Comparison of ENCODE assay signal across 11 cellular contexts in the genomic region with DNA sequence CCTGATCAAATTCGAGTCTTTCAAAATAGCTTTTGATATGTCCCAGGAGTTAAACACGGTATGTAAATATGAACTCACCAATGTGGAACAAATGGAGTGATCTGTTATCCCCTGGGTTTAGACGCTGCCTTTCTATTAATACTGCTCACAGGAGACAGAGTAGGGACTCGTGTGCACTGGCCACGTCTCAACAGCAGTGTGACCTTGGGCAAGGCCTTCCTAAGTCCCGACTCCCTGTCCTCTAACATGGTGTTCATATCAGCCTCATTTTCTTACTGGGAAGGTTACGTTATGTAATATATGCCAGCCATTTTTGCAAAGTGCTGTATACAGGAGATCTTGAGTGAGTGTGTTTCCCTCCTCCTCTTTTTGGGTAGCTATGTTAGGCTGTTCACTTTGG. TPM values are rescaled to one million over a fixed set of nuclear protein-coding genes. Genes with fewer than 3 reads are reported as not detected.
DNase-seq lines count a peak whose midpoint lies in the region; ATAC-seq and TF ChIP-seq lines count a peak whose summit lies in the region.
"Had no signal": no experiment of that assay in that cellular context is flagged by ENCODE, and none has a peak within 500 bp of the region (broad histone marks: within the 10 kb centered on the region; RNA-seq: fewer than 3 reads in every experiment).

No MANE protein-coding gene starts in this region.

- intact Hi-C loops in MCF 10A (cut with micrococcal nuclease), result no loop called here
- intact Hi-C loops in breast epithelium (cut with DNase I; ENCODE audit: low total_unique reads), result no loop called here
- intact Hi-C loops in stomach (cut with DNase I; ENCODE audit: low total_unique reads), result no loop called here
- intact Hi-C loops in prostate gland (cut with DNase I), result loop anchor here (10.0 kb wide), 1 partner anchor 363 kb away; no protein-coding TSS in a partner anchor

- CTCF ChIA-PET in MCF 10A (lab: Yijun Ruan, JAX), result interaction anchor here (0.6 to 1.2 kb wide), 2 partner anchors 12 to 724 kb away, joined by 3 to 5 read pairs; no protein-coding TSS in a partner anchor

- peaks cover 26% of the 10 kb centered on the region for H3K36me3 Mint-ChIP-seq in MCF 10A (ENCODE audit: insufficient read depth, unreplicated experiment)
- peaks cover 63% of the 10 kb centered on the region for H3K36me3 Mint-ChIP-seq in activated T-helper 17 cell treated with anti-CD3 and anti-CD28 coated beads, Interleukin-2, amount 50 U/mL, for 72 hours (ENCODE audit: low read depth)

- peaks cover 36% of the 10 kb centered on the region for H3K4me1 Mint-ChIP-seq in MCF 10A (ENCODE audit: insufficient read depth, unreplicated experiment)
- peaks cover 53% of the 10 kb centered on the region for H3K4me1 Mint-ChIP-seq in activated T-helper 17 cell treated with anti-CD3 and anti-CD28 coated beads, Interleukin-2, amount 50 U/mL, for 72 hours

- POLR2A ChIA-PET in MCF 10A (lab: Yijun Ruan, JAX), result interaction anchor here (0.5 to 11.5 kb wide), 10 partner anchors 9 to 240 kb away, joined by 3 to 217 read pairs (median 4); a partner anchor contains a TSS

- no peak for TF ChIP-seq CTCF in MCF 10A (IDR thresholded peaks at IDR 0.05; ENCODE audit: unreplicated experiment)
- no peak for TF ChIP-seq CTCF in breast epithelium (IDR thresholded peaks at IDR 0.05)
- TF ChIP-seq CTCF in stomach (IDR thresholded peaks at IDR 0.05), result no peak
- no peak for TF ChIP-seq CTCF in prostate gland (IDR thresholded peaks at IDR 0.05)

- H3K27ac ChIP-seq in breast epithelium (no peak overlapping the region), iPS-20b (ENCODE audit: low read length) (no peak overlapping the region), stomach (peak overlapping the region; percentile 42 to 99 (median 98)), prostate gland (no peak overlapping the region)
- H3K27ac ChIP-seq: WERI-Rb-1 had no signal

- H3K4me3 ChIP-seq in breast epithelium (peak overlapping the region in 1 of 3 donors; percentile 93), iPS-20b (ENCODE audit: low read length) (peak overlapping the region; percentile 97; the same call in 1 of the 2 replicates), stomach (peak overlapping the region in 3 of 4 donors; percentile 77 to 99 (median 94)), prostate gland (no peak overlapping the region)

- H3K27ac Mint-ChIP-seq in MCF 10A (ENCODE audit: low read depth, unreplicated experiment), result peak overlapping the region; percentile 95
- H3K27ac Mint-ChIP-seq in activated T-helper 17 cell treated with anti-CD3 and anti-CD28 coated beads, Interleukin-2, amount 50 U/mL, for 72 hours, result peak overlapping the region; percentile 97

- no peak for ATAC-seq in activated T-helper 17 cell treated with anti-CD3 and anti-CD28 coated beads, Interleukin-2, amount 50 U/mL, for 72 hours (replicated peaks)
- no peak for ATAC-seq in HG03571 (IDR thresholded peaks at IDR 0.05; ENCODE audit: unreplicated experiment)

- peak overlapping the region; percentile 99 for H3K4me3 Mint-ChIP-seq in MCF 10A (ENCODE audit: unreplicated experiment)
- peak overlapping the region; percentile 99 for H3K4me3 Mint-ChIP-seq in activated T-helper 17 cell treated with anti-CD3 and anti-CD28 coated beads, Interleukin-2, amount 50 U/mL, for 72 hours

- H3K9ac ChIP-seq in iPS-20b (ENCODE audit: low read depth, low read length), result no peak overlapping the region

- DNase-seq in MCF 10A (ENCODE audit: unreplicated experiment), result no peak
- DNase-seq in breast epithelium (ENCODE audit: low spot score in 2 of 2), result no peak
- no peak for DNase-seq in stomach
- DNase-seq in NCI-H2227 treated with DMSO at 0.1 percent for 48 hours (lab: John Stamatoyannopoulos, UW), result no peak
- DNase-seq in prostate gland (ENCODE audit: low spot score), result no peak
- DNase-seq: NCI-H1930, WERI-Rb-1 had no signal

- peaks cover 0 to 5% of the 10 kb centered on the region in 2 donors for H3K4me1 ChIP-seq in breast epithelium
- peaks cover 8% of the 10 kb centered on the region for H3K4me1 ChIP-seq in iPS-20b (ENCODE audit: insufficient read depth, low read length)
- H3K4me1 ChIP-seq in stomach, result peaks cover 41 to 86% (median 52%) of the 10 kb centered on the region in 4 donors
- H3K4me1 ChIP-seq in prostate gland (replicated peaks), result peaks cover 13% of the 10 kb centered on the region

- no peak for TF ChIP-seq EP300 in stomach (IDR thresholded peaks at IDR 0.05)

- no peaks in the 10 kb centered on the region for H3K9me3 Mint-ChIP-seq in MCF 10A (ENCODE audit: unreplicated experiment)
- H3K9me3 Mint-ChIP-seq in activated T-helper 17 cell treated with anti-CD3 and anti-CD28 coated beads, Interleukin-2, amount 50 U/mL, for 72 hours, result no peaks in the 10 kb centered on the region

- H3K36me3 ChIP-seq in breast epithelium (no peaks in the 10 kb centered on the region), iPS-20b (ENCODE audit: insufficient read depth, low read depth, low read length) (peaks cover 19% of the 10 kb centered on the region), stomach (peaks cover 0 to 17% (median 10%) of the 10 kb centered on the region in 4 donors), prostate gland (no peaks in the 10 kb centered on the region)

- no peaks in the 10 kb centered on the region for H3K27me3 Mint-ChIP-seq in MCF 10A (ENCODE audit: insufficient read depth, unreplicated experiment)
- H3K27me3 Mint-ChIP-seq in activated T-helper 17 cell treated with anti-CD3 and anti-CD28 coated beads, Interleukin-2, amount 50 U/mL, for 72 hours, result no peaks in the 10 kb centered on the region

- no peaks in the 10 kb centered on the region for H3K27me3 ChIP-seq in breast epithelium
- no peaks in the 10 kb centered on the region for H3K27me3 ChIP-seq in iPS-20b (ENCODE audit: insufficient read depth, low read length)
- no peaks in the 10 kb centered on the region for H3K27me3 ChIP-seq in stomach
- no peaks in the 10 kb centered on the region for H3K27me3 ChIP-seq in prostate gland (replicated peaks; ENCODE audit: insufficient read depth)

- no peak for TF ChIP-seq POLR2A in breast epithelium (IDR thresholded peaks at IDR 0.05)
- no peak for TF ChIP-seq POLR2A in stomach (IDR thresholded peaks at IDR 0.05)
- no peak for TF ChIP-seq POLR2A in prostate gland (IDR thresholded peaks at IDR 0.05)

- BruUV-seq in MCF 10A (replicated peaks; lab: Mats Ljungman, UMichigan), result no TSS peak

- 31 to 58% (median 35%) methylated on average over 7 of the region's 7 CpGs for WGBS in stomach, 5 donors
- 66% methylated on average over 7 of the region's 7 CpGs for WGBS in prostate gland

- no peaks in the 10 kb centered on the region for H3K9me3 ChIP-seq in breast epithelium
- H3K9me3 ChIP-seq in iPS-20b (ENCODE audit: insufficient read depth, low read depth, low read length), result no peaks in the 10 kb centered on the region
- H3K9me3 ChIP-seq in stomach, result no peaks in the 10 kb centered on the region
- H3K9me3 ChIP-seq in prostate gland, result no peaks in the 10 kb centered on the region

RNA-seq across cellular contexts. Expression of a gene that starts 1.8 kb away (rescaled TPM):
- total RNA-seq in MCF 10A (2022) (14.2 and 18.2 TPM in 2 replicates), breast epithelium (10 to 100 TPM; 13.9 to 18.0 (median 14.4) TPM), stomach (100 to 1,000 TPM in 1 of 5 donors, 10 to 100 TPM in 4; 11.9 to 165 (median 18.0) TPM), prostate gland (10 to 100 TPM; 11.9 to 22.8 TPM)
- total RNA-seq in activated T-helper 17 cell treated with anti-CD3 and anti-CD28 coated beads, Interleukin-2, amount 50 U/mL, for 72 hours, result 10 to 100 TPM; 23.8 to 31.3 TPM
- 1 to 10 TPM; 5.3 to 5.7 (median 5.3) TPM for polyA plus RNA-seq in stomach

RNA-seq across cellular contexts. Expression of a gene that starts 9.1 kb away (rescaled TPM):
- total RNA-seq in MCF 10A (2022) (22.2 and 25.1 TPM in 2 replicates), breast epithelium (10 to 100 TPM; 26.2 to 48.4 (median 45.1) TPM), stomach (10 to 100 TPM; 18.4 to 79.1 (median 21.6) TPM), prostate gland (10 to 100 TPM; 30.9 to 36.8 TPM)
- total RNA-seq in activated T-helper 17 cell treated with anti-CD3 and anti-CD28 coated beads, Interleukin-2, amount 50 U/mL, for 72 hours, result 10 to 100 TPM; 59.0 to 87.9 TPM
- 10 to 100 TPM; 31.6 to 76.5 (median 54.7) TPM for polyA plus RNA-seq in stomach

RNA-seq across cellular contexts. Expression of a gene that starts 32.4 kb away (rescaled TPM):
- total RNA-seq in MCF 10A (2022) (not detected in 2 replicates), breast epithelium (not detected), stomach (1 to 10 TPM in 1 of 5 donors, not detected in 4; 2.9 TPM), prostate gland (not detected)
- under 1 TPM in 1 of 2 donors, not detected in 1; 0.26 TPM for total RNA-seq in activated T-helper 17 cell treated with anti-CD3 and anti-CD28 coated beads, Interleukin-2, amount 50 U/mL, for 72 hours
- not detected for polyA plus RNA-seq in stomach
- total RNA-seq: dermis microvascular lymphatic vessel endothelial cell had no signal

Comparison
In these comparisons a context has a peak if more than half of its experiments do, and no peak if none do; other contexts are left out.
1. H3K27ac ChIP-seq: peak in stomach (5 of 5); none in breast epithelium (0 of 2), iPS-20b (single experiment) and prostate gland (0 of 2).
2. H3K4me3 ChIP-seq: peak in iPS-20b (single experiment) and stomach (3 of 4); none in prostate gland (0 of 2).